In the genomic region with DNA sequence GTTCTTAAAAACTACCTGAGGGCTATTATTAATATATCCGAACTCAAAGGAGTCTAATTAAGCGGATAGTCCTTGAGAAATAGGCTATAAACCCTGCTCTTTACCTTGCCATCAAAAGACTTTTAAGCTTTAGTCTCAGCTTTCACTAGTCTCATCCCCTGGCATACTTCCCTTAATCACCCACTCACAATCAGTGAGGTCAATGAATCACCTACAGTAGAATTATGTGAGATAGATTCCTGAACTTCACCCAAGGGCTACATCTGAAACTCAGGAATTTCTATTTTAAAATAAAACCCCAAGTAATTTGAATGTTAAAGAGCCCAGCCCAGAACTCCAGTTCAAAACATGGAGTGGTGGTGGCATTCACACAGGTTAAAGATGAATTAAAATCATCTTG, we compare ENCODE assay signal across 17 cellular contexts.
DNase-seq lines count a peak whose midpoint lies in the region; ATAC-seq, FAIRE-seq and TF ChIP-seq lines count a peak whose summit lies in the region.
"Had no signal": no experiment of that assay in that cellular context is flagged by ENCODE, and none has a peak within 500 bp of the region (broad histone marks: within the 10 kb centered on the region; RNA-seq: fewer than 3 reads in every experiment).

No MANE protein-coding gene starts in this region.

- H3K79me1 ChIP-seq in mesenchymal stem cell (replicated peaks; ENCODE audit: low read length, poor library complexity, severe bottlenecking), result no peaks in the 10 kb centered on the region

- no peak overlapping the region for H3K23ac ChIP-seq in mesenchymal stem cell (ENCODE audit: low read length in 2 of 2)

- H4K91ac ChIP-seq in mesenchymal stem cell (ENCODE audit: low read length), result no peak overlapping the region

- H3K4me1 ChIP-seq in mesenchymal stem cell (ENCODE audit: control insufficient read depth, insufficient read depth, low read depth, low read length), result peaks cover 2% of the 10 kb centered on the region
- H3K4me1 ChIP-seq: gastroesophageal sphincter had no signal

- H2BK12ac ChIP-seq in mesenchymal stem cell (ENCODE audit: low read length in 2 of 2), result no peak overlapping the region

- H2BK5ac ChIP-seq in mesenchymal stem cell (ENCODE audit: low read depth, low read length, poor library complexity, severe bottlenecking), result no peak overlapping the region

- no peak overlapping the region for H3K27ac ChIP-seq in mesenchymal stem cell (ENCODE audit: low read length, poor library complexity, severe bottlenecking)
- H3K27ac ChIP-seq: gastroesophageal sphincter, VCaP had no signal

- no peak overlapping the region for H2BK15ac ChIP-seq in mesenchymal stem cell (ENCODE audit: low read depth, poor library complexity, severe bottlenecking)

- no peaks in the 10 kb centered on the region for H3K27me3 ChIP-seq in BJ (ENCODE audit: control insufficient read depth, insufficient read depth, low read length)
- no peaks in the 10 kb centered on the region for H3K27me3 ChIP-seq in bronchial epithelial cell (ENCODE audit: control insufficient read depth, insufficient read depth, low read length)
- no peaks in the 10 kb centered on the region for H3K27me3 ChIP-seq in mesenchymal stem cell (ENCODE audit: control insufficient read depth in 1 of 2, insufficient read depth in 1 of 2, low read length in 2 of 2)
- H3K27me3 ChIP-seq: gastroesophageal sphincter had no signal

- no peak overlapping the region for H2BK120ac ChIP-seq in mesenchymal stem cell (ENCODE audit: low read depth, low read length)

- POLR2A ChIA-PET in BJ (lab: Charles Lee), result no interaction called here

- no peak overlapping the region for H2AFZ ChIP-seq in mesenchymal stem cell (ENCODE audit: low read depth, low read length)

- no peak overlapping the region for H3K14ac ChIP-seq in mesenchymal stem cell (ENCODE audit: low read length in 2 of 2)

- CTCF ChIA-PET in BJ (lab: Yijun Ruan, JAX), result no interaction called here

- no peak overlapping the region for H4K8ac ChIP-seq in mesenchymal stem cell (ENCODE audit: low read length)

- intact Hi-C loops in left ventricle myocardium superior (cut with micrococcal nuclease), result no loop called here

- H3K4me3 ChIP-seq in BJ (ENCODE audit: low read depth, low read length), result no peak overlapping the region
- H3K4me3 ChIP-seq in bronchial epithelial cell (ENCODE audit: low read depth, low read length), result no peak overlapping the region
- peak overlapping the region in 1 of 2 experiments; percentile 11 for H3K4me3 ChIP-seq in mesenchymal stem cell (ENCODE audit: insufficient read depth in 1 of 2, low read depth in 1 of 2, low read length in 2 of 2)
- H3K4me3 ChIP-seq: gastroesophageal sphincter, skin epidermis had no signal

- DNase-seq in BJ (ENCODE audit: low read depth), result peak; percentile 63
- peak; percentile 89 for DNase-seq in M059J (ENCODE audit: low read depth)
- peak; percentile 81 for DNase-seq in bronchial epithelial cell (ENCODE audit: low read depth)
- no peak for DNase-seq in mesenchymal stem cell
- no peak for DNase-seq in activated CD8-positive, alpha-beta memory T cell treated with anti-CD3 and anti-CD28 coated beads for 24 hours
- no peak for DNase-seq in left ventricle myocardium superior
- DNase-seq: DMS79 treated with DMSO at 0.1 percent for 48 hours; NCI-H1092; nucleus accumbens; stimulated activated naive CD8-positive, alpha-beta T cell treated with anti-CD3 and anti-CD28 coated beads, Interleukin-15, amount 100 ng/mL, for 72 hours; SW 1271 had no signal

- H3K9ac ChIP-seq in mesenchymal stem cell (ENCODE audit: low read length), result peak overlapping the region; percentile 14

- no peak overlapping the region for H3K18ac ChIP-seq in mesenchymal stem cell (ENCODE audit: low read depth in 1 of 2, low read length in 2 of 2)

- no peak overlapping the region for H3K4ac ChIP-seq in mesenchymal stem cell (ENCODE audit: low read depth in 1 of 2, low read length in 2 of 2)

- no peak overlapping the region for H3K4me2 ChIP-seq in mesenchymal stem cell (ENCODE audit: low read length, poor library complexity, severe bottlenecking)

- H3K36me3 ChIP-seq in BJ (ENCODE audit: control insufficient read depth, insufficient read depth, low read length) (no peaks in the 10 kb centered on the region), bronchial epithelial cell (ENCODE audit: control insufficient read depth, insufficient read depth, low read length) (no peaks in the 10 kb centered on the region), mesenchymal stem cell (ENCODE audit: control insufficient read depth in 1 of 2, insufficient read depth in 2 of 2, low read depth in 1 of 2, low read length in 2 of 2) (no peaks in the 10 kb centered on the region)
- H3K36me3 ChIP-seq: gastroesophageal sphincter had no signal

- H2AK5ac ChIP-seq in mesenchymal stem cell (ENCODE audit: low read length, severe bottlenecking), result no peak overlapping the region

- TF ChIP-seq CTCF in BJ (IDR thresholded peaks at IDR 0.05; ENCODE audit: insufficient read depth, low read depth, low read length) (no peak), bronchial epithelial cell (IDR thresholded peaks at IDR 0.05; ENCODE audit: insufficient read depth, low read length, severe bottlenecking) (no peak)

- FAIRE-seq in bronchial epithelial cell (lab: Jason Lieb, UNC), result no peak
- FAIRE-seq: GM12891 had no signal

- H3K9me3 ChIP-seq in mesenchymal stem cell (ENCODE audit: control insufficient read depth, low read length), result no peaks in the 10 kb centered on the region
- H3K9me3 ChIP-seq: gastroesophageal sphincter had no signal

- no peak for ATAC-seq in HG03521 (IDR thresholded peaks at IDR 0.05; ENCODE audit: unreplicated experiment)
- no peak for ATAC-seq in GM18498 (IDR thresholded peaks at IDR 0.05; ENCODE audit: unreplicated experiment)
- ATAC-seq in left ventricle myocardium superior, result no peak
- ATAC-seq: gastroesophageal sphincter; stimulated activated naive CD8-positive, alpha-beta T cell treated with anti-CD3 and anti-CD28 coated beads, Interleukin-15, amount 100 ng/mL, for 72 hours had no signal

- WGBS in mesenchymal stem cell, result 100% methylated on average over 2 of the region's 2 CpGs

Comparison
In these comparisons a context has a peak if more than half of its experiments do, and no peak if none do; other contexts are left out.
1. DNase-seq: peak in BJ (single experiment), M059J (single experiment) and bronchial epithelial cell (single experiment); none in mesenchymal stem cell (single experiment), activated CD8-positive, alpha-beta memory T cell treated with anti-CD3 and anti-CD28 coated beads for 24 hours (single experiment) and left ventricle myocardium superior (single experiment).